11 cellular contexts compared by ENCODE assay signal in genomic region chr9:32344551-32345182, GRCh38. TPM values are rescaled to one million over a fixed set of nuclear protein-coding genes. Genes with fewer than 3 reads are reported as not detected.
A peak's percentile ranks its signal among the peaks of the same experiment; 100 is the strongest.
DNase-seq lines count a peak whose midpoint lies in the region; ATAC-seq lines count a peak whose summit lies in the region.
"Had no signal": no experiment of that assay in that cellular context is flagged by ENCODE, and none has a peak within 500 bp of the region (broad histone marks: within the 10 kb centered on the region; RNA-seq: fewer than 3 reads in every experiment).

No MANE protein-coding gene starts in this region.

- no peaks in the 10 kb centered on the region for H3K36me3 ChIP-seq in aorta (ENCODE audit: control insufficient read depth in 1 of 2, insufficient read depth in 2 of 2, low read length in 1 of 2)
- H3K36me3 ChIP-seq: neutrophil had no signal

- H3K27me3 ChIP-seq in aorta (ENCODE audit: control insufficient read depth in 1 of 2, insufficient read depth in 2 of 2, low read length in 1 of 2), result no peaks in the 10 kb centered on the region
- H3K27me3 ChIP-seq: neutrophil had no signal

- H3K9me3 Mint-ChIP-seq in activated CD8-positive, alpha-beta memory T cell treated with anti-CD3 and anti-CD28 coated beads, Interleukin-2, amount 10 ng/mL, durations not matched to agents 7 days and 5 days (ENCODE audit: low read depth), result no peaks in the 10 kb centered on the region
- H3K9me3 Mint-ChIP-seq: stimulated activated naive CD8-positive, alpha-beta T cell treated with anti-CD3 and anti-CD28 coated beads, Interleukin-15, Interleukin-2, amounts not matched to agents 100 ng/mL and 50 ng/mL, for 24 hours had no signal

- no peak for DNase-seq in activated CD8-positive, alpha-beta memory T cell treated with anti-CD3 and anti-CD28 coated beads, Interleukin-2, amount 10 ng/mL, durations not matched to agents 7 days and 5 days
- DNase-seq in activated CD8-positive, alpha-beta memory T cell treated with anti-CD3 and anti-CD28 coated beads for 24 hours, result no peak
- peak; percentile 84 for DNase-seq in OCI-M1 (lab: John Stamatoyannopoulos, UW)
- DNase-seq in fibroblast of the conjunctiva (ENCODE audit: low read depth), result peak; percentile 1
- no peak for DNase-seq in aorta
- no peak for DNase-seq in kidney glomerular epithelial cell (lab: John Stamatoyannopoulos, UW)
- no peak for DNase-seq in central memory CD4-positive, alpha-beta T cell
- DNase-seq in NCI-H524 treated with DMSO at 0.1 percent for 48 hours (lab: John Stamatoyannopoulos, UW), result no peak

- no peak overlapping the region for H3K27ac Mint-ChIP-seq in activated CD8-positive, alpha-beta memory T cell treated with anti-CD3 and anti-CD28 coated beads, Interleukin-2, amount 10 ng/mL, durations not matched to agents 7 days and 5 days
- H3K27ac Mint-ChIP-seq: stimulated activated naive CD8-positive, alpha-beta T cell treated with anti-CD3 and anti-CD28 coated beads, Interleukin-15, Interleukin-2, amounts not matched to agents 100 ng/mL and 50 ng/mL, for 24 hours had no signal

- 39 to 64% methylated on average over 6 of the region's 6 CpGs for WGBS in aorta, 2 donors

- no peak overlapping the region for H3K27ac ChIP-seq in aorta (ENCODE audit: low read depth in 1 of 2, low read length in 2 of 2)
- H3K27ac ChIP-seq: C4-2B, neutrophil had no signal

- H3K4me1 ChIP-seq in aorta (ENCODE audit: control insufficient read depth in 1 of 2, insufficient read depth in 2 of 2, low read length in 2 of 2), result no peaks in the 10 kb centered on the region

- no peak overlapping the region for H3K4me3 Mint-ChIP-seq in activated CD8-positive, alpha-beta memory T cell treated with anti-CD3 and anti-CD28 coated beads, Interleukin-2, amount 10 ng/mL, durations not matched to agents 7 days and 5 days
- H3K4me3 Mint-ChIP-seq: stimulated activated naive CD8-positive, alpha-beta T cell treated with anti-CD3 and anti-CD28 coated beads, Interleukin-15, Interleukin-2, amounts not matched to agents 100 ng/mL and 50 ng/mL, for 24 hours had no signal

- H3K36me3 Mint-ChIP-seq in activated CD8-positive, alpha-beta memory T cell treated with anti-CD3 and anti-CD28 coated beads, Interleukin-2, amount 10 ng/mL, durations not matched to agents 7 days and 5 days, result no peaks in the 10 kb centered on the region

- peak; percentile 84 for ATAC-seq in activated CD8-positive, alpha-beta memory T cell treated with anti-CD3 and anti-CD28 coated beads, Interleukin-2, amount 10 ng/mL, durations not matched to agents 7 days and 5 days
- peak; percentile 29 for ATAC-seq in aorta (ENCODE audit: low FRiP score)

- H3K27me3 Mint-ChIP-seq in activated CD8-positive, alpha-beta memory T cell treated with anti-CD3 and anti-CD28 coated beads, Interleukin-2, amount 10 ng/mL, durations not matched to agents 7 days and 5 days, result no peaks in the 10 kb centered on the region
- H3K27me3 Mint-ChIP-seq: stimulated activated naive CD8-positive, alpha-beta T cell treated with anti-CD3 and anti-CD28 coated beads, Interleukin-15, Interleukin-2, amounts not matched to agents 100 ng/mL and 50 ng/mL, for 24 hours had no signal

- no peaks in the 10 kb centered on the region for H3K9me3 ChIP-seq in aorta (ENCODE audit: control insufficient read depth, low read length)
- H3K9me3 ChIP-seq: neutrophil had no signal

- H3K4me1 Mint-ChIP-seq in activated CD8-positive, alpha-beta memory T cell treated with anti-CD3 and anti-CD28 coated beads, Interleukin-2, amount 10 ng/mL, durations not matched to agents 7 days and 5 days, result peaks cover 12% of the 10 kb centered on the region

- no peak overlapping the region for H3K4me3 ChIP-seq in aorta (ENCODE audit: low read length in 2 of 2)

- intact Hi-C loops in aorta (cut with DNase I), result no loop called here

- CTCF ChIA-PET in activated CD8-positive, alpha-beta memory T cell treated with anti-CD3 and anti-CD28 coated beads, Interleukin-2, amount 10 ng/mL, durations not matched to agents 7 days and 5 days (lab: Charles Lee), result no interaction called here

RNA-seq across cellular contexts. Expression of gene ACO1, which starts 39.8 kb away (rescaled TPM):
- total RNA-seq in activated CD8-positive, alpha-beta memory T cell treated with anti-CD3 and anti-CD28 coated beads, Interleukin-2, amount 10 ng/mL, durations not matched to agents 7 days and 5 days, result 1 to 10 TPM; 7.0 to 9.9 TPM
- 10 to 100 TPM; 29.4 to 30.5 TPM for total RNA-seq in aorta
- 10 to 100 TPM; 11.0 to 17.7 TPM for polyA plus RNA-seq in aorta

Comparison
In these comparisons a context has a peak if more than half of its experiments do, and no peak if none do; other contexts are left out.
1. DNase-seq: peak in OCI-M1 (single experiment) and fibroblast of the conjunctiva (single experiment); none in activated CD8-positive, alpha-beta memory T cell treated with anti-CD3 and anti-CD28 coated beads, Interleukin-2, amount 10 ng/mL, durations not matched to agents 7 days and 5 days (single experiment), activated CD8-positive, alpha-beta memory T cell treated with anti-CD3 and anti-CD28 coated beads for 24 hours (single experiment), aorta (0 of 2), kidney glomerular epithelial cell (single experiment), central memory CD4-positive, alpha-beta T cell (single experiment) and NCI-H524 treated with DMSO at 0.1 percent for 48 hours (single experiment).